ENCODE assay signal across 1 cellular context in genomic region chr14:91884664-91885063, GRCh38.
TF ChIP-seq lines count a peak whose summit lies in the region.

No MANE protein-coding gene starts in this region.

TF ChIP-seq in HCT116, 20 proteins besides CTCF, POLR2A, EP300 and RAD21 (continued from another document):
- TF ChIP-seq ZBTB33 (IDR thresholded peaks at IDR 0.05; ENCODE audit: extremely low read depth, insufficient replicate concordance, low read length) (no peak), CBX3 (IDR thresholded peaks at IDR 0.05; ENCODE audit: low read depth) (no peak), EZH2phosphoT487 (IDR thresholded peaks at IDR 0.05; ENCODE audit: borderline replicate concordance) (no peak), REST (IDR thresholded peaks at IDR 0.05; ENCODE audit: low read depth) (no peak), SP1 (IDR thresholded peaks at IDR 0.05; ENCODE audit: low read depth) (no peak), EGR1 (IDR thresholded peaks at IDR 0.05; ENCODE audit: low read depth) (no peak), CEBPB (IDR thresholded peaks at IDR 0.05; ENCODE audit: low read depth) (no peak), SIN3A (IDR thresholded peaks at IDR 0.05; ENCODE audit: low read depth) (no peak), SRF (IDR thresholded peaks at IDR 0.05; ENCODE audit: low read depth) (no peak)
